In the genomic region with DNA sequence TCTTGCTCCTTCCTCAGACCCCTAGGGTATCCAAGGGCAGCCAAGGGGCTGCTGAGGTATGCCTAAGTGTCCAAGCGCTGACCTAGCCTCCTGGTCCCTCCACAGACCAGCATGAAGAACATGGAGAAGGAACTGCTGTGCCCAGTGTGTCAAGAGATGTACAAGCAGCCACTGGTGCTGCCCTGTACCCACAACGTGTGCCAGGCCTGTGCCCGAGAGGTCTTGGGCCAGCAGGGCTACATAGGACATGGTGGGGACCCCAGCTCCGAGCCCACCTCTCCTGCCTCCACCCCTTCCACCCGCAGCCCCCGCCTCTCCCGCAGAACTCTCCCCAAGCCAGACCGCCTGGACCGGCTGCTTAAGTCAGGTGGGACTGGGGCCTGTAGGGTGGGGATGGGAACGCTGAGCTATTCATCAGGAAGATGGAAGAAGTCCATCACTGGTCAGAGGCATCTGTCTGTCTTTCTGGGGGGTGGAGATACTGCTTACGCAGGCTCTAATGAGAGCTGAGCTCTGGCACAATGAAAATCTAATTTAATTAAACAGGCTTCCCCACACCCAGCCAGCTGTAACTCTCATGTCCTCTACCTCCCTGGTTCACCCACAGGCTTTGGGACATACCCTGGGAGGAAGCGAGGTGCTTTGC, we compare ENCODE assay signal across 11 cellular contexts. TPM values are rescaled to one million over a fixed set of nuclear protein-coding genes. Genes with fewer than 3 reads are reported as not detected.
DNase-seq lines count a peak whose midpoint lies in the region; ATAC-seq and TF ChIP-seq lines count a peak whose summit lies in the region.
"Had no signal": no experiment of that assay in that cellular context is flagged by ENCODE, and none has a peak within 500 bp of the region (broad histone marks: within the 10 kb centered on the region; RNA-seq: fewer than 3 reads in every experiment).

No MANE protein-coding gene starts in this region.

- no peak for TF ChIP-seq CTCF in brain (conservative IDR thresholded peaks at IDR 0.05)

- peaks cover 15% of the 10 kb centered on the region for H3K27me3 Mint-ChIP-seq in brain

- H3K9ac ChIP-seq in BLaER1 (peak overlapping the region; percentile 90), HUES64 (ENCODE audit: low read depth, low read length) (no peak overlapping the region), mucosa of stomach (ENCODE audit: low read length) (peak overlapping the region; percentile 40)

- ATAC-seq in HG03139 (IDR thresholded peaks at IDR 0.05; ENCODE audit: unreplicated experiment) (no peak), HG03175 (IDR thresholded peaks at IDR 0.05; ENCODE audit: unreplicated experiment) (no peak)

- WGBS in HUES64: 93% methylated on average over 12 of the region's 12 CpGs

- H3K36me3 ChIP-seq in BLaER1: peaks cover 47% of the 10 kb centered on the region
- H3K36me3 ChIP-seq in HUES64 (ENCODE audit: insufficient read depth, low read length): peaks cover 34% of the 10 kb centered on the region
- H3K36me3 ChIP-seq in mucosa of stomach (ENCODE audit: control insufficient read depth, insufficient read depth, low read length): no peaks in the 10 kb centered on the region

- peaks cover 21% of the 10 kb centered on the region for H3K36me3 Mint-ChIP-seq in brain

- H3K4me1 Mint-ChIP-seq in brain: peaks cover 54% of the 10 kb centered on the region

- H3K4me3 ChIP-seq in BLaER1 (peak overlapping the region; percentile 84), HUES64 (ENCODE audit: low read length) (peak overlapping the region; percentile 81), mucosa of stomach (ENCODE audit: low read length) (no peak overlapping the region)

- peaks cover 0 to 4% (median 0%) of the 10 kb centered on the region in 5 experiments for H3K9me3 Mint-ChIP-seq in brain

- peak overlapping the region; percentile 88 to 98 (median 95) for H3K4me3 Mint-ChIP-seq in brain

- H3K27ac ChIP-seq in BLaER1: peak overlapping the region; percentile 68
- H3K27ac ChIP-seq in HUES64 (ENCODE audit: low read depth, low read length): no peak overlapping the region

- H3K27me3 ChIP-seq in BLaER1: no peaks in the 10 kb centered on the region
- no peaks in the 10 kb centered on the region for H3K27me3 ChIP-seq in HUES64 (ENCODE audit: insufficient read depth, low read length)
- H3K27me3 ChIP-seq in mucosa of stomach (ENCODE audit: control insufficient read depth, insufficient read depth, low read length): peaks cover 4% of the 10 kb centered on the region

- DNase-seq in putamen (ENCODE audit: low spot score): no peak
- no peak for DNase-seq in kidney tubule cell (ENCODE audit: low spot score)
- DNase-seq: foreskin fibroblast, HCEC 1CT, KG1 had no signal

- H3K4me1 ChIP-seq in BLaER1 (peaks cover 62% of the 10 kb centered on the region), HUES64 (ENCODE audit: insufficient read depth, low read length) (peaks cover 5% of the 10 kb centered on the region; the same call in 1 of the 2 replicates), mucosa of stomach (ENCODE audit: control insufficient read depth, insufficient read depth, low read length) (peaks cover 71% of the 10 kb centered on the region)

- H3K9me3 ChIP-seq in BLaER1: no peaks in the 10 kb centered on the region
- H3K9me3 ChIP-seq in HUES64 (ENCODE audit: insufficient read depth, low read depth, low read length): no peaks in the 10 kb centered on the region
- no peaks in the 10 kb centered on the region for H3K9me3 ChIP-seq in mucosa of stomach (ENCODE audit: control insufficient read depth, low read length)

- H4K20me1 ChIP-seq in BLaER1: peaks cover 7% of the 10 kb centered on the region; the same call in 1 of the 2 replicates

- H3K4me2 ChIP-seq in BLaER1: peak overlapping the region; percentile 99

- peak overlapping the region; percentile 78 to 99 (median 97) for H3K27ac Mint-ChIP-seq in brain

RNA-seq across cellular contexts. Expression of a gene that starts 1.8 kb away (rescaled TPM):
- polyA plus RNA-seq in HUES64 (2013, experiment 1 of 2): 6.5 TPM
- 6.9 TPM for polyA plus RNA-seq in HUES64 (2013, experiment 2 of 2)
- 11.0 TPM for polyA plus RNA-seq in brain (ENCODE audit: insufficient read depth, low read depth, low replicate concordance)

RNA-seq across cellular contexts. Expression of a gene that starts 2.3 kb away (rescaled TPM):
- 103 TPM for polyA plus RNA-seq in HUES64 (2013, experiment 1 of 2)
- 115 TPM for polyA plus RNA-seq in HUES64 (2013, experiment 2 of 2)
- 390 TPM for polyA plus RNA-seq in brain (ENCODE audit: insufficient read depth, low read depth, low replicate concordance)

RNA-seq across cellular contexts. Expression of a gene that starts 32.3 kb away (rescaled TPM):
- polyA plus RNA-seq in HUES64 (2013, experiment 1 of 2): 5.9 TPM
- polyA plus RNA-seq in HUES64 (2013, experiment 2 of 2): 10.0 TPM
- 26.7 TPM for polyA plus RNA-seq in brain (ENCODE audit: insufficient read depth, low read depth, low replicate concordance)

RNA-seq across cellular contexts. Expression of a gene that starts 33.1 kb away (rescaled TPM):
- 39.9 TPM for polyA plus RNA-seq in HUES64 (2013, experiment 1 of 2)
- polyA plus RNA-seq in HUES64 (2013, experiment 2 of 2): 41.0 TPM
- polyA plus RNA-seq in brain (ENCODE audit: insufficient read depth, low read depth, low replicate concordance): 77.4 TPM

RNA-seq across cellular contexts. Expression of a gene that starts 35.1 kb away (rescaled TPM):
- 42.0 TPM for polyA plus RNA-seq in HUES64 (2013, experiment 1 of 2)
- 54.3 TPM for polyA plus RNA-seq in HUES64 (2013, experiment 2 of 2)
- polyA plus RNA-seq in brain (ENCODE audit: insufficient read depth, low read depth, low replicate concordance): 167 TPM
